Comparison of ENCODE assay signal across 1 cellular context in genomic region chr1:157004286-157004685, GRCh38.
TF ChIP-seq lines count a peak whose summit lies in the region.

No MANE protein-coding gene starts in this region.

TF ChIP-seq in WTC11, 78 proteins besides CTCF, POLR2A, EP300 and RAD21 (continued from another document):
- TF ChIP-seq E2F1 (CRISPR knock-in tag; IDR thresholded peaks at IDR 0.05) (no peak), ZNF532 (CRISPR knock-in tag; IDR thresholded peaks at IDR 0.05; ENCODE audit: borderline replicate concordance) (no peak), ZNF423 (CRISPR knock-in tag; IDR thresholded peaks at IDR 0.05) (no peak), SMAD3 (CRISPR knock-in tag; IDR thresholded peaks at IDR 0.05; ENCODE audit: borderline replicate concordance) (no peak), TCF7 (CRISPR knock-in tag; IDR thresholded peaks at IDR 0.05; ENCODE audit: low read depth) (no peak), NR2C2 (CRISPR knock-in tag; IDR thresholded peaks at IDR 0.05) (no peak), MLX (CRISPR knock-in tag; IDR thresholded peaks at IDR 0.05) (no peak), ETV6 (CRISPR knock-in tag; IDR thresholded peaks at IDR 0.05) (no peak), SOX15 (CRISPR knock-in tag; IDR thresholded peaks at IDR 0.05) (no peak)
- TF ChIP-seq, protein P1, sequence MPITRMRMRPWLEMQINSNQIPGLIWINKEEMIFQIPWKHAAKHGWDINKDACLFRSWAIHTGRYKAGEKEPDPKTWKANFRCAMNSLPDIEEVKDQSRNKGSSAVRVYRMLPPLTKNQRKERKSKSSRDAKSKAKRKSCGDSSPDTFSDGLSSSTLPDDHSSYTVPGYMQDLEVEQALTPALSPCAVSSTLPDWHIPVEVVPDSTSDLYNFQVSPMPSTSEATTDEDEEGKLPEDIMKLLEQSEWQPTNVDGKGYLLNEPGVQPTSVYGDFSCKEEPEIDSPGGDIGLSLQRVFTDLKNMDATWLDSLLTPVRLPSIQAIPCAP (CRISPR knock-in tag; IDR thresholded peaks at IDR 0.05): no peak
- TF ChIP-seq, protein P2, sequence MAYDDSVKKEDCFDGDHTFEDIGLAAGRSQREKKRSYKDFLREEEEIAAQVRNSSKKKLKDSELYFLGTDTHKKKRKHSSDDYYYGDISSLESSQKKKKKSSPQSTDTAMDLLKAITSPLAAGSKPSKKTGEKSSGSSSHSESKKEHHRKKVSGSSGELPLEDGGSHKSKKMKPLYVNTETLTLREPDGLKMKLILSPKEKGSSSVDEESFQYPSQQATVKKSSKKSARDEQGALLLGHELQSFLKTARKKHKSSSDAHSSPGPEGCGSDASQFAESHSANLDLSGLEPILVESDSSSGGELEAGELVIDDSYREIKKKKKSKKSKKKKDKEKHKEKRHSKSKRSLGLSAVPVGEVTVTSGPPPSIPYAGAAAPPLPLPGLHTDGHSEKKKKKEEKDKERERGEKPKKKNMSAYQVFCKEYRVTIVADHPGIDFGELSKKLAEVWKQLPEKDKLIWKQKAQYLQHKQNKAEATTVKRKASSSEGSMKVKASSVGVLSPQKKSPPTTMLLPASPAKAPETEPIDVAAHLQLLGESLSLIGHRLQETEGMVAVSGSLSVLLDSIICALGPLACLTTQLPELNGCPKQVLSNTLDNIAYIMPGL (CRISPR knock-in tag; IDR thresholded peaks at IDR 0.05): no peak
TF ChIP-seq in WTC11: peak in this region for 0.
